In the genomic region with DNA sequence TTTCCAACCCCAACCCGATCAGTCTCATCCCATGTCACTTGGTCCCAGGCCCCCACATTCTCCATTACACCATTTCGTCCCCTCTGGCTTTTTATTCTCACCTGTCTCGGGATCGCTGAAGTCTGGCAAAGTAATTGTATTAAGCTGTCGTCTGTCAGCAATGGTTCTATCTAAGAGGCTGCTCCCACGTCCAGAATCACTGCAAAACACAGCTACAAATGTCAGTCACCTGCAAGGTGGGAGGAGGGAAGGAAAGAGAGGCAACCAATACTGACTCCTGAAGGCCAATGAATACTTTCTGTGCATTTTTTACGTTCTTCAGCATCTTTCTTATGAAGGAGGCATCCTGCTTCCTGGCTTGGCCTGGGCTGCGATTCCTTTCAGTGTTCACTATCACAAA, we compare ENCODE assay signal across 23 cellular contexts.
"Had no signal": no experiment of that assay in that cellular context is flagged by ENCODE, and none has a peak within 500 bp of the region (broad histone marks: within the 10 kb centered on the region; RNA-seq: fewer than 3 reads in every experiment).

No MANE protein-coding gene starts in this region.

- ATAC-seq: activated CD4-positive, alpha-beta T cell treated with anti-CD3 and anti-CD28 coated beads for 36 hours; left lobe of liver; natural killer cell treated with Interleukin-12 subunit alpha and Interleukin-12 subunit beta and Interleukin-15 and Interleukin-18, amount 100 ng/mL, for 72 hours had no signal

- H3K4me3 ChIP-seq: adrenal gland, ascending aorta, lower lobe of right lung, psoas muscle, right atrium auricular region, transverse colon had no signal

- H3K27me3 Mint-ChIP-seq: activated CD4-positive, alpha-beta T cell treated with anti-CD3 and anti-CD28 coated beads for 36 hours; activated naive CD8-positive, alpha-beta T cell treated with anti-CD3 and anti-CD28 coated beads for 36 hours had no signal

- H3K4me1 Mint-ChIP-seq: activated CD4-positive, alpha-beta T cell treated with anti-CD3 and anti-CD28 coated beads for 36 hours; activated naive CD8-positive, alpha-beta T cell treated with anti-CD3 and anti-CD28 coated beads for 36 hours had no signal

- H3K36me3 ChIP-seq: adrenal gland, ascending aorta, brain microvascular endothelial cell, lower lobe of right lung, right atrium auricular region, transverse colon had no signal

- H3K9me3 ChIP-seq: adrenal gland, ascending aorta, lower lobe of right lung, psoas muscle, right atrium auricular region, transverse colon had no signal

- DNase-seq: activated CD4-positive, alpha-beta T cell treated with anti-CD3 and anti-CD28 coated beads for 36 hours; activated CD4-positive, alpha-beta T cell treated with anti-CD3 and anti-CD28 coated beads, Interleukin-2, amount 50 U/mL, for 48 hours; activated CD4-positive, CD25-positive, alpha-beta regulatory T cell; activated CD8-positive, alpha-beta memory T cell treated with anti-CD3 and anti-CD28 coated beads for 24 hours; activated effector memory CD4-positive, alpha-beta T cell treated with Interleukin-2 at 50 U/mL for 16 hours; activated naive CD4-positive, alpha-beta T cell treated with anti-CD3 and anti-CD28 coated beads for 36 hours; activated naive CD8-positive, alpha-beta T cell treated with anti-CD3 and anti-CD28 coated beads for 36 hours; adrenal gland; brain microvascular endothelial cell; central memory CD4-positive, alpha-beta T cell; effector CD4-positive, alpha-beta T cell; kidney glomerular epithelial cell; lower lobe of right lung; mesenchymal stem cell; psoas muscle; stimulated activated naive CD4-positive, alpha-beta T cell; T-helper 1 cell; transverse colon had no signal

- H3K4me3 Mint-ChIP-seq: activated CD4-positive, alpha-beta T cell treated with anti-CD3 and anti-CD28 coated beads for 36 hours; activated naive CD4-positive, alpha-beta T cell treated with anti-CD3 and anti-CD28 coated beads for 36 hours; activated naive CD8-positive, alpha-beta T cell treated with anti-CD3 and anti-CD28 coated beads for 36 hours; natural killer cell treated with Interleukin-12 subunit alpha and Interleukin-12 subunit beta and Interleukin-15 and Interleukin-18, amount 100 ng/mL, for 72 hours; T-helper 2 cell treated with Interferon-gamma antibody and Interleukin-4, amounts not matched to agents 5 μg/mL and 100 μg/mL, for 36 hours had no signal

- H3K27ac ChIP-seq: ascending aorta, brain microvascular endothelial cell, lower lobe of right lung, right atrium auricular region, transverse colon had no signal

- H3K9me3 Mint-ChIP-seq: activated naive CD4-positive, alpha-beta T cell treated with anti-CD3 and anti-CD28 coated beads for 36 hours; activated naive CD8-positive, alpha-beta T cell treated with anti-CD3 and anti-CD28 coated beads for 36 hours; natural killer cell treated with Interleukin-12 subunit alpha and Interleukin-12 subunit beta and Interleukin-15 and Interleukin-18, amount 100 ng/mL, for 72 hours; T-helper 2 cell treated with Interferon-gamma antibody and Interleukin-4, amounts not matched to agents 5 μg/mL and 100 μg/mL, for 36 hours had no signal

- H3K36me3 Mint-ChIP-seq: activated naive CD8-positive, alpha-beta T cell treated with anti-CD3 and anti-CD28 coated beads for 36 hours; natural killer cell treated with Interleukin-12 subunit alpha and Interleukin-12 subunit beta and Interleukin-15 and Interleukin-18, amount 100 ng/mL, for 72 hours had no signal

- H3K27ac Mint-ChIP-seq: activated CD4-positive, alpha-beta T cell treated with anti-CD3 and anti-CD28 coated beads for 36 hours; activated naive CD4-positive, alpha-beta T cell treated with anti-CD3 and anti-CD28 coated beads for 36 hours; natural killer cell treated with Interleukin-12 subunit alpha and Interleukin-12 subunit beta and Interleukin-15 and Interleukin-18, amount 100 ng/mL, for 72 hours; T-helper 2 cell treated with Interferon-gamma antibody and Interleukin-4, amounts not matched to agents 5 μg/mL and 100 μg/mL, for 36 hours had no signal

- H3K27me3 ChIP-seq: adrenal gland, ascending aorta, brain microvascular endothelial cell, right atrium auricular region, transverse colon had no signal
